ENCODE assay signal across 15 cellular contexts in genomic region chr5:179766726-179767455, GRCh38. TPM values are rescaled to one million over a fixed set of nuclear protein-coding genes. Genes with fewer than 3 reads are reported as not detected.
DNase-seq lines count a peak whose midpoint lies in the region; ATAC-seq, FAIRE-seq and TF ChIP-seq lines count a peak whose summit lies in the region.
"Had no signal": no experiment of that assay in that cellular context is flagged by ENCODE, and none has a peak within 500 bp of the region (broad histone marks: within the 10 kb centered on the region; RNA-seq: fewer than 3 reads in every experiment).

No MANE protein-coding gene starts in this region.

- TF ChIP-seq CTCF in fibroblast of pulmonary artery (IDR thresholded peaks at IDR 0.05; ENCODE audit: low read length, missing control alignments): no peak

- 91% methylated on average over 12 of the region's 12 CpGs for WGBS in HUES64
- 19 to 57% (median 38%) methylated on average over 12 of the region's 12 CpGs for WGBS in small intestine, 3 donors

- FAIRE-seq in small intestine (lab: Jason Lieb, UNC): no peak
- FAIRE-seq: colon had no signal

- H3K27ac ChIP-seq in HUES64 (ENCODE audit: low read depth, low read length) (peak overlapping the region; percentile 52), small intestine (ENCODE audit: low read depth in 1 of 2, low read length in 1 of 2) (peak overlapping the region in 1 of 2 donors; percentile 35)
- H3K27ac ChIP-seq: PC-9 had no signal

- H3K4me1 ChIP-seq in HUES64 (ENCODE audit: insufficient read depth, low read length) (peaks cover 25% of the 10 kb centered on the region), adipocyte (ENCODE audit: control insufficient read depth, insufficient read depth, low read length) (peaks cover 54% of the 10 kb centered on the region), small intestine (ENCODE audit: control insufficient read depth in 2 of 2, insufficient read depth in 1 of 2, low read depth in 1 of 2, low read length in 1 of 2) (peaks cover 5 to 7% of the 10 kb centered on the region in 2 donors)

- H3K9me3 ChIP-seq in HUES64 (ENCODE audit: insufficient read depth, low read depth, low read length): no peaks in the 10 kb centered on the region
- H3K9me3 ChIP-seq in adipocyte (ENCODE audit: control insufficient read depth, low read length): no peaks in the 10 kb centered on the region
- H3K9me3 ChIP-seq in small intestine (ENCODE audit: control insufficient read depth, low read depth): no peaks in the 10 kb centered on the region

- peaks cover 67% of the 10 kb centered on the region for H3K36me3 ChIP-seq in HUES64 (ENCODE audit: insufficient read depth, low read length)
- peaks cover 47% of the 10 kb centered on the region for H3K36me3 ChIP-seq in adipocyte (ENCODE audit: control insufficient read depth, insufficient read depth, low read length, severe bottlenecking)
- H3K36me3 ChIP-seq in small intestine (ENCODE audit: control insufficient read depth in 2 of 2, insufficient read depth in 2 of 2, low read length in 2 of 2): peaks cover 4 to 13% of the 10 kb centered on the region in 2 donors

- DNase-seq in adipocyte (ENCODE audit: low read depth): no peak
- DNase-seq in fibroblast of pulmonary artery (ENCODE audit: low read depth): peak; percentile 25
- peak; percentile 49 for DNase-seq in small intestine
- DNase-seq in hypothalamus (lab: John Stamatoyannopoulos, UW): no peak
- DNase-seq in AML-193 (lab: John Stamatoyannopoulos, UW): no peak
- DNase-seq: activated CD4-positive, alpha-beta memory T cell treated with anti-CD3 and anti-CD28 coated beads, Interleukin-2, amount 10 ng/mL, durations not matched to agents 7 days and 5 days; natural killer cell; NCI-H1092; NCI-H446 treated with DMSO at 0.1 percent for 48 hours; PC-9; T-helper 17 cell had no signal

- H3K27me3 ChIP-seq in HUES64 (ENCODE audit: insufficient read depth, low read length) (no peaks in the 10 kb centered on the region), adipocyte (replicated peaks; ENCODE audit: control insufficient read depth, insufficient read depth, low read length) (no peaks in the 10 kb centered on the region), small intestine (ENCODE audit: control insufficient read depth in 2 of 2, insufficient read depth in 2 of 2, low read length in 2 of 2) (no peaks in the 10 kb centered on the region)

- H3K9ac ChIP-seq in HUES64 (ENCODE audit: low read depth, low read length) (no peak overlapping the region), adipocyte (ENCODE audit: low read length) (peak overlapping the region; percentile 55)

- ATAC-seq in HG03378 (IDR thresholded peaks at IDR 0.05; ENCODE audit: unreplicated experiment): no peak
- ATAC-seq: natural killer cell, sciatic nerve, T-helper 17 cell had no signal

- peak overlapping the region; percentile 9; the same call in 1 of the 2 replicates for H3K4me3 ChIP-seq in HUES64 (ENCODE audit: low read length)
- H3K4me3 ChIP-seq in adipocyte (ENCODE audit: low read length): no peak overlapping the region
- H3K4me3 ChIP-seq in fibroblast of pulmonary artery (replicated peaks; ENCODE audit: low read depth, low read length): no peak overlapping the region
- H3K4me3 ChIP-seq in small intestine (ENCODE audit: low read depth in 1 of 2, low read length in 2 of 2): no peak overlapping the region
- H3K4me3 ChIP-seq: PC-9 had no signal

RNA-seq across cellular contexts. Expression of gene LTC4S, which starts 26.9 kb away (rescaled TPM):
- polyA plus RNA-seq in HUES64 (2013, experiment 1 of 2): not detected
- 1.3 TPM for polyA plus RNA-seq in HUES64 (2013, experiment 2 of 2)
- polyA plus RNA-seq in small intestine: 1 to 10 TPM in 2 of 3 donors, not detected in 1; 5.4 to 6.7 TPM

RNA-seq across cellular contexts. Expression of gene MAML1, which starts 34.3 kb away (rescaled TPM):
- polyA plus RNA-seq in HUES64 (2013, experiment 1 of 2): 35.2 TPM
- polyA plus RNA-seq in HUES64 (2013, experiment 2 of 2): 32.1 TPM
- 10 to 100 TPM in 1 of 3 donors, 1 to 10 TPM in 2; 6.2 to 13.6 (median 8.3) TPM for polyA plus RNA-seq in small intestine

RNA-seq across cellular contexts. Expression of gene MGAT4B, which starts 39.8 kb away (rescaled TPM):
- polyA plus RNA-seq in HUES64 (2013, experiment 1 of 2): 54.7 TPM
- 64.0 TPM for polyA plus RNA-seq in HUES64 (2013, experiment 2 of 2)
- polyA plus RNA-seq in small intestine: 100 to 1,000 TPM; 258 to 661 (median 544) TPM

RNA-seq across cellular contexts. Expression of gene SQSTM1, which starts 53.8 kb away (rescaled TPM):
- polyA plus RNA-seq in HUES64 (2013, experiment 1 of 2): 73.1 TPM
- 62.6 TPM for polyA plus RNA-seq in HUES64 (2013, experiment 2 of 2)
- polyA plus RNA-seq in small intestine: 100 to 1,000 TPM; 135 to 217 (median 144) TPM

Comparison
In these comparisons a context has a peak if more than half of its experiments do, and no peak if none do; other contexts are left out.
1. DNase-seq: peak in fibroblast of pulmonary artery (single experiment) and small intestine (single experiment); none in adipocyte (single experiment), hypothalamus (0 of 51) and AML-193 (0 of 2).